18 cellular contexts compared by ENCODE assay signal in the genomic region with DNA sequence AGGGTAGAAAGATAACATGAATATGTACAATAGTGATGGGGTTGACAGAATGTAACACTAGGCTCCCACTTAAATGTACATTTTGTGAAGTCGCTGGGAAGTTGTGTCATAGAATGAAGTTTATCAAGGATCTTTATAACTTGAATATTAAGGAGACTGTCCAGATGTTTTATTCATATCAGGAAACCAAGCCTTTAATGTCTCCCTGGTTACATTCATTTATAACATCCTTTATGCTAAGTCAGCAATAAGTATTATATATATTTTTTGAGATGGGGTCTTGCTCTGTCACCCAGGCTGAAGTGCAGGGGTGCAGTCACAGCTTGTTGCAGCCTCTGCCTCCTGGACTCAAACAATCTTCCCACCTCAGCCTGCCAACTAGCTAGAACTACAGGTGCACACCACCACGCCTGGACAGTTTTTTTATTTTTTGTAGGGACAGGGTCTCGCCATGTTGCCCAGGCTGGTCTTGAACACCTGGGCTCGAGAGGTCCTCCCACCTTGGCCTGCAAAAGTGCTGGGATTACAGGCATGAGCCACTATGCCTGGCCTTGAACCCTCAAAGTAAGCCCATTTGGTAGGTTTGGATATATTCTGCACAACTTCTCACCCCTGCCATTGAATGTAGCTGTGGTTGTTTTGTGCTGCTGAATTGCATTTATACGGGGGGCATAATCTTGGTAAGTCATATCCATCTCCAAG. TPM values are rescaled to one million over a fixed set of nuclear protein-coding genes. Genes with fewer than 3 reads are reported as not detected.
DNase-seq lines count a peak whose midpoint lies in the region; ATAC-seq and TF ChIP-seq lines count a peak whose summit lies in the region.
"Had no signal": no experiment of that assay in that cellular context is flagged by ENCODE, and none has a peak within 500 bp of the region (broad histone marks: within the 10 kb centered on the region; RNA-seq: fewer than 3 reads in every experiment).

No MANE protein-coding gene starts in this region.

- H3K4me2 ChIP-seq in MM.1S (ENCODE audit: low read depth, low read length), result peak overlapping the region; percentile 48
- H3K4me2 ChIP-seq: neural progenitor cell had no signal

- no peaks in the 10 kb centered on the region for H3K9me3 ChIP-seq in cardiac muscle cell (ENCODE audit: low read depth)
- no peaks in the 10 kb centered on the region for H3K9me3 ChIP-seq in right atrium auricular region
- H3K9me3 ChIP-seq in MM.1S (replicated peaks; ENCODE audit: insufficient read depth, low read length), result no peaks in the 10 kb centered on the region
- H3K9me3 ChIP-seq in thoracic aorta, result no peaks in the 10 kb centered on the region
- H3K9me3 ChIP-seq: heart left ventricle had no signal

- H3K9me2 ChIP-seq in MM.1S (replicated peaks; ENCODE audit: insufficient read depth, low read length), result no peaks in the 10 kb centered on the region

- H3F3A ChIP-seq in MM.1S (ENCODE audit: insufficient read depth, low read length), result peaks cover 23% of the 10 kb centered on the region

- H3K4me1 ChIP-seq in cardiac muscle cell (ENCODE audit: low read depth), result peaks cover 3% of the 10 kb centered on the region
- H3K4me1 ChIP-seq in right atrium auricular region, result peaks cover 0 to 72% of the 10 kb centered on the region in 2 donors
- H3K4me1 ChIP-seq in MM.1S (ENCODE audit: low read length), result peaks cover 29% of the 10 kb centered on the region
- peaks cover 48 to 73% of the 10 kb centered on the region in 2 donors for H3K4me1 ChIP-seq in thoracic aorta (ENCODE audit: control insufficient read depth in 1 of 2, low read depth in 2 of 2)
- H3K4me1 ChIP-seq: neural progenitor cell had no signal

- H4K20me1 ChIP-seq in MM.1S (ENCODE audit: insufficient read depth, low read length), result peaks cover 69% of the 10 kb centered on the region

- no peak overlapping the region for H2AFZ ChIP-seq in MM.1S (ENCODE audit: low read length)
- H2AFZ ChIP-seq: neural progenitor cell had no signal

- TF ChIP-seq CTCF in cardiac muscle cell (IDR thresholded peaks at IDR 0.05; ENCODE audit: low read depth, low read length), result no peak
- no peak for TF ChIP-seq CTCF in right atrium auricular region (IDR thresholded peaks at IDR 0.05)
- no peak for TF ChIP-seq CTCF in MM.1S (IDR thresholded peaks at IDR 0.05; ENCODE audit: low read length)
- TF ChIP-seq CTCF in thoracic aorta (IDR thresholded peaks at IDR 0.05), result no peak

- H3K79me2 ChIP-seq in MM.1S (ENCODE audit: low read length), result peaks cover 99% of the 10 kb centered on the region

- ATAC-seq in thoracic aorta (ENCODE audit: insufficient number of reproducible peaks, low FRiP score, low read depth), result no peak

- DNase-seq in cardiac muscle cell (ENCODE audit: low read depth in 1 of 2, low spot score in 1 of 2) (no peak), right atrium auricular region (ENCODE audit: low spot score) (no peak), MM.1S (no peak), epithelial cell of prostate (ENCODE audit: low read depth, low spot score) (no peak), thoracic aorta (ENCODE audit: low spot score) (no peak)
- no peak for DNase-seq in stimulated activated CD4-positive, alpha-beta T cell treated with anti-CD3 and anti-CD28 coated beads, Interleukin-12 subunit alpha, Interleukin-12 subunit beta, amount 100 ng/mL, for 4 hours
- no peak for DNase-seq in effector CD8-positive, alpha-beta T cell (lab: John Stamatoyannopoulos, UW)
- DNase-seq in activated naive CD4-positive, alpha-beta T cell (lab: John Stamatoyannopoulos, UW), result no peak
- DNase-seq: activated T-cell treated with anti-CD3 and anti-CD28 coated beads, Interleukin-2, amount 50 U/mL, for 1 hour; amniotic stem cell; Calu3; caudate nucleus; effector memory CD4-positive, alpha-beta T cell; heart left ventricle; NCI-H69; retina; stimulated activated CD4-positive, alpha-beta T cell treated with anti-CD3 and anti-CD28 coated beads, Interleukin-1b, Interleukin-23, amount 100 ng/mL, for 48 hours had no signal

- H3K36me3 ChIP-seq in cardiac muscle cell, result no peaks in the 10 kb centered on the region
- no peaks in the 10 kb centered on the region for H3K36me3 ChIP-seq in right atrium auricular region
- 0 out of 2 replicates have a peak, but pooled peaks cover 3% of the 10 kb centered on the region for H3K36me3 ChIP-seq in MM.1S (replicated peaks; ENCODE audit: insufficient read depth, low read length)
- no peaks in the 10 kb centered on the region for H3K36me3 ChIP-seq in thoracic aorta
- H3K36me3 ChIP-seq: neural progenitor cell had no signal

- no peaks in the 10 kb centered on the region for H3K27me3 ChIP-seq in cardiac muscle cell
- H3K27me3 ChIP-seq in right atrium auricular region, result no peaks in the 10 kb centered on the region
- no peaks in the 10 kb centered on the region for H3K27me3 ChIP-seq in MM.1S (replicated peaks; ENCODE audit: insufficient read depth, low read length)
- H3K27me3 ChIP-seq in thoracic aorta (replicated peaks; ENCODE audit: insufficient read depth), result no peaks in the 10 kb centered on the region
- H3K27me3 ChIP-seq: heart left ventricle, neural progenitor cell had no signal

- H3K4me3 ChIP-seq in cardiac muscle cell (no peak overlapping the region), right atrium auricular region (no peak overlapping the region), MM.1S (ENCODE audit: low read length) (no peak overlapping the region), thoracic aorta (peak overlapping the region; percentile 29)
- H3K4me3 ChIP-seq: neural progenitor cell had no signal

- H3K27ac ChIP-seq in cardiac muscle cell (peak overlapping the region; percentile 32), right atrium auricular region (no peak overlapping the region), MM.1S (ENCODE audit: low read length) (peak overlapping the region; percentile 21; the same call in 1 of the 2 replicates), epithelial cell of prostate (peak overlapping the region; percentile 23), thoracic aorta (peak overlapping the region in 1 of 2 donors; percentile 27)
- H3K27ac ChIP-seq: neural progenitor cell had no signal

- H3K9ac ChIP-seq in MM.1S (ENCODE audit: low read length), result no peak overlapping the region
- H3K9ac ChIP-seq: neural progenitor cell had no signal

RNA-seq across cellular contexts. Expression of gene CLTC, which starts 14.1 kb away (rescaled TPM):
- total RNA-seq in cardiac muscle cell, result 275 and 286 TPM in 2 replicates
- polyA plus RNA-seq in cardiac muscle cell, result 168 and 172 TPM in 2 replicates
- 100 to 1,000 TPM; 183 to 256 TPM for total RNA-seq in right atrium auricular region
- total RNA-seq in thoracic aorta, result 100 to 1,000 TPM; 273 to 285 TPM

Comparison
In these comparisons a context has a peak if more than half of its experiments do, and no peak if none do; other contexts are left out.
1. H3K27ac ChIP-seq: peak in cardiac muscle cell (single experiment), MM.1S (single experiment) and epithelial cell of prostate (single experiment); none in right atrium auricular region (0 of 2).